In the genomic region with DNA sequence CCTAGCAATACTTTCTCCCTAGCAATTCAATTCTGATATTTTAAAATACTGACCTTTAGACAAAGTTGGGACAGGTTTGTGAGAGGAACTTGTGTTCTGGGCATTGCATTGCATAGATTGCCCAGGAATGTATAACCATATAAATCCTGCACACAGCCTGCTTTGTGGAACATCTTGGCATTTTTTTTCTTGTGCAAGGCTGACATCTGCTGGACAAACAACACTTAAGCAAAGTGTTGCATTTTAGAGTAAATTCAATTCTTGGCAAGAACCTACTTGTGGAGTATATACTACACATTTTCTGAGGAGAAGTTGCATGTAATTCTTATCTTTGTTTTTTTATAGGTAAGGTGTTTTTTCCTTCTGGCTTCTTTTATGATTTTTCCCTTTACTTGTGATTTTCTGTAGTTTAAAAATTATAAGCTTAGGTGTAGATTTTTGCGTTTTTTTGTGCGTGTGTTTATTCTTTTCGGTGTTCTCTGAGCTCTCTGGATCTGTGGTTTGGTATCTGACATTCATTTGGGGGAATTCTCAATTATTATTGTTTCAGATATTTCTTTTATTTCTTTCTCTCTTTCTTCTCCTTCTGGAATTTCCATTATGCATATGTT, we compare ENCODE assay signal across 8 cellular contexts. TPM values are rescaled to one million over a fixed set of nuclear protein-coding genes. Genes with fewer than 3 reads are reported as not detected.
A peak's percentile ranks its signal among the peaks of the same experiment; 100 is the strongest.
DNase-seq lines count a peak whose midpoint lies in the region; ATAC-seq and TF ChIP-seq lines count a peak whose summit lies in the region.

No MANE protein-coding gene starts in this region.

- DNase-seq in activated gamma-delta T cell treated with Interleukin-2 at 50 U/mL for 16 hours (peak; percentile 52), activated gamma-delta T cell (lab: John Stamatoyannopoulos, UW) (no peak), HuH-7.5 (ENCODE audit: low spot score) (peak; percentile 29), OCI-M1 (lab: John Stamatoyannopoulos, UW) (peak; percentile 76), glutamatergic neuron (no peak), prostate gland (ENCODE audit: low spot score) (peak; percentile 48)
- DNase-seq in activated naive CD4-positive, alpha-beta T cell treated with anti-CD3 and anti-CD28 coated beads, Interleukin-2, amount 50 U/mL, for 72 hours (ENCODE audit: low spot score in 2 of 2): peak in 1 of 2 donors; percentile 53

- 97% methylated on average over 3 of the region's 3 CpGs for WGBS in prostate gland

- no peaks in the 10 kb centered on the region for H3K36me3 ChIP-seq in prostate gland

- H3K27me3 ChIP-seq in prostate gland (replicated peaks; ENCODE audit: insufficient read depth): no peaks in the 10 kb centered on the region

- intact Hi-C loops in prostate gland (cut with DNase I): loop anchor here (5.0 kb wide), 3 partner anchors 256 to 376 kb away; no protein-coding TSS in a partner anchor

- no peak overlapping the region for H3K27ac ChIP-seq in prostate gland

- H3K27ac Mint-ChIP-seq in activated naive CD4-positive, alpha-beta T cell treated with anti-CD3 and anti-CD28 coated beads, Interleukin-2, amount 50 U/mL, for 72 hours: peak overlapping the region in 1 of 2 donors; percentile 88
- no peak overlapping the region for H3K27ac Mint-ChIP-seq in glutamatergic neuron (ENCODE audit: unreplicated experiment)

- H3K9me3 ChIP-seq in prostate gland: no peaks in the 10 kb centered on the region

- peaks cover 8% of the 10 kb centered on the region for H3K4me1 Mint-ChIP-seq in glutamatergic neuron (ENCODE audit: low read depth, unreplicated experiment)

- H3K36me3 Mint-ChIP-seq in activated naive CD4-positive, alpha-beta T cell treated with anti-CD3 and anti-CD28 coated beads, Interleukin-2, amount 50 U/mL, for 72 hours: peaks cover 65 to 74% of the 10 kb centered on the region in 2 donors
- no peaks in the 10 kb centered on the region for H3K36me3 Mint-ChIP-seq in glutamatergic neuron (ENCODE audit: unreplicated experiment)

- H3K4me3 ChIP-seq in prostate gland: no peak overlapping the region

- H3K27me3 Mint-ChIP-seq in glutamatergic neuron (ENCODE audit: unreplicated experiment): no peaks in the 10 kb centered on the region

- H3K4me1 ChIP-seq in prostate gland (replicated peaks): no peaks in the 10 kb centered on the region

- TF ChIP-seq CTCF in glutamatergic neuron (IDR thresholded peaks at IDR 0.05; ENCODE audit: partially characterized antibody, unreplicated experiment): peak; percentile 49
- TF ChIP-seq CTCF in prostate gland (IDR thresholded peaks at IDR 0.05): peak; percentile 20 to 81 (median 76)

- peaks cover 2 to 7% of the 10 kb centered on the region in 2 donors for H3K9me3 Mint-ChIP-seq in activated naive CD4-positive, alpha-beta T cell treated with anti-CD3 and anti-CD28 coated beads, Interleukin-2, amount 50 U/mL, for 72 hours
- H3K9me3 Mint-ChIP-seq in glutamatergic neuron (ENCODE audit: unreplicated experiment): peaks cover 2% of the 10 kb centered on the region

- no peak for TF ChIP-seq POLR2A in prostate gland (IDR thresholded peaks at IDR 0.05)

- peak; percentile 33 to 45 for ATAC-seq in activated naive CD4-positive, alpha-beta T cell treated with anti-CD3 and anti-CD28 coated beads, Interleukin-2, amount 50 U/mL, for 72 hours
- ATAC-seq in HG03045 (IDR thresholded peaks at IDR 0.05; ENCODE audit: unreplicated experiment): no peak

- H3K4me3 Mint-ChIP-seq in glutamatergic neuron (ENCODE audit: unreplicated experiment): no peak overlapping the region

RNA-seq across cellular contexts. Expression of a gene that starts 26.4 kb away (rescaled TPM):
- total RNA-seq in activated naive CD4-positive, alpha-beta T cell treated with anti-CD3 and anti-CD28 coated beads, Interleukin-2, amount 50 U/mL, for 72 hours: 10 to 100 TPM; 94.7 to 95.8 TPM
- total RNA-seq in glutamatergic neuron (ENCODE audit: unreplicated experiment) (not detected), prostate gland (1 to 10 TPM in 1 of 2 donors, under 1 TPM in 1; 0.41 to 6.1 TPM)

Comparison
In these comparisons a context has a peak if more than half of its experiments do, and no peak if none do; other contexts are left out.
1. DNase-seq: peak in activated gamma-delta T cell treated with Interleukin-2 at 50 U/mL for 16 hours (single experiment), HuH-7.5 (single experiment), OCI-M1 (single experiment) and prostate gland (single experiment); none in activated gamma-delta T cell (single experiment) and glutamatergic neuron (single experiment).
2. RNA of a gene that starts 26.4 kb away (total RNA-seq): 94.7 to 95.8 TPM in activated naive CD4-positive, alpha-beta T cell treated with anti-CD3 and anti-CD28 coated beads, Interleukin-2, amount 50 U/mL, for 72 hours; 0.41 to 6.1 TPM in prostate gland and not detected in glutamatergic neuron (single experiment); every median in the first group is over 10 times any median in the second.